In the genomic region with DNA sequence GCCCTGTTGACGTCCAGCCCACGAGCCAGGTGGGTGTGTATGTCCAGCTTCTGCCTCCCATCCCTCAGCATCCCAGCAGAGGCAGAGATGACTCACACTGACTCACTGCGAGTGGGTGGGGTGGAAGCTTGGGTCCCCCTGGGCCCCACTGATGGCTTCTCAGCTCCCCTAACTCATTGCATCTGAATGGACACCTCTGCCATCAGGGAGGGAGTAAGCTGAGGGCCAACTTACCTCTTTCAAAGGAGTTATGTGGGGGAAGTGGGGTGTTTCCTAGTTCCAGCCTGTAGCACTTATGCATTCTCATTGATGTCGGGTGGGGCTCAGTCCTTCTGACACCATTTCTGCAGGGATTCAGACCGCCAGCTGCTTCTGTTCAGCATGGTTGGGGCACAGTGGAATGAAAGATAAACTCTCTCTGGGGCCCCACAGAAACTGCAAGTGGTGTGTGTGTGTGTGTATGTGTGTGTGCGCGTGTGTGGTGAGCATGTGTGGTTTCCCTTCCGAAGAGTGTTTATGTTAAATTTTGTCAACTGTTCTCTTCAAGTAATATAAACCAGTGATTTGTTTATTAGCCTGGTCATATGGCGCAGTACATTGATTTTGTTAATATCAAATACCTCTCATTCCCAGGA, we compare ENCODE assay signal across 27 cellular contexts.
DNase-seq lines count a peak whose midpoint lies in the region; ATAC-seq, FAIRE-seq and TF ChIP-seq lines count a peak whose summit lies in the region.
"Had no signal": no experiment of that assay in that cellular context is flagged by ENCODE, and none has a peak within 500 bp of the region (broad histone marks: within the 10 kb centered on the region; RNA-seq: fewer than 3 reads in every experiment).

No MANE protein-coding gene starts in this region.

- H3K9me3 ChIP-seq in MG63 (peaks cover 2% of the 10 kb centered on the region; the same call in 1 of the 2 replicates), endodermal cell (ENCODE audit: control insufficient read depth, low read length) (peaks cover 11% of the 10 kb centered on the region)
- H3K9me3 ChIP-seq: pancreas had no signal

- no peak overlapping the region for H3K4me3 Mint-ChIP-seq in activated naive CD4-positive, alpha-beta T cell treated with anti-CD3 and anti-CD28 coated beads for 36 hours
- no peak overlapping the region for H3K4me3 Mint-ChIP-seq in activated naive CD4-positive, alpha-beta T cell treated with anti-CD3 and anti-CD28 coated beads, Interleukin-2, amount 10 ng/mL, durations not matched to agents 7 days and 5 days
- H3K4me3 Mint-ChIP-seq in endodermal cell, result no peak overlapping the region
- H3K4me3 Mint-ChIP-seq: activated CD4-positive, alpha-beta memory T cell treated with anti-CD3 and anti-CD28 coated beads for 36 hours; activated T-helper 1 cell treated with anti-CD3 and anti-CD28 coated beads, Interleukin-12 subunit alpha, Interleukin-12 subunit beta, Interleukin-2, Interleukin-4 antibody, amounts not matched to agents 30 ng/mL and 10 ng/mL and 1 ng/mL, durations not matched to agents 14 hours and 24 hours and 36 hours; CD4-positive, alpha-beta T cell; dendritic cell treated with granulocyte-macrophage colony-stimulating factor and Interleukin-4, amounts not matched to agents 40 ng/mL and 50 ng/mL, for 4 days; naive thymus-derived CD4-positive, alpha-beta T cell; T-helper 1 cell treated with Interleukin-12 subunit alpha and Interleukin-12 subunit beta and Interleukin-4 antibody, amounts not matched to agents 30 μg/mL and 1 μg/mL, for 36 hours had no signal

- TF ChIP-seq CTCF in endodermal cell (conservative IDR thresholded peaks at IDR 0.05), result no peak

- H3K27me3 ChIP-seq in MG63, result no peaks in the 10 kb centered on the region
- H3K27me3 ChIP-seq in endodermal cell (ENCODE audit: control insufficient read depth, insufficient read depth, low read length, poor library complexity, severe bottlenecking), result no peaks in the 10 kb centered on the region
- H3K27me3 ChIP-seq: pancreas, sigmoid colon, uterus had no signal

- intact Hi-C loops in activated naive CD4-positive, alpha-beta T cell treated with anti-CD3 and anti-CD28 coated beads for 36 hours (cut with micrococcal nuclease), result no loop called here

- peak; percentile 74 for FAIRE-seq in urothelium cell line (lab: Jason Lieb, UNC)
- FAIRE-seq: HTR-8/SVneo, pancreas had no signal

- H3K36me3 ChIP-seq in MG63, result no peaks in the 10 kb centered on the region
- no peaks in the 10 kb centered on the region for H3K36me3 ChIP-seq in endodermal cell (ENCODE audit: control insufficient read depth, insufficient read depth, low read length)
- H3K36me3 ChIP-seq: pancreas, sigmoid colon, uterus had no signal

- WGBS in endodermal cell (ENCODE audit: insufficient coverage in 1 of 2, insufficient read length in 1 of 2), 2 experiments, result 87 to 89% methylated on average over 5 to 8 of the region's 9 CpGs

- H3K4me1 ChIP-seq in endodermal cell (ENCODE audit: control insufficient read depth, insufficient read depth, low read length), result no peaks in the 10 kb centered on the region
- H3K4me1 ChIP-seq: pancreas, sigmoid colon had no signal

- ATAC-seq in HG03571 (IDR thresholded peaks at IDR 0.05; ENCODE audit: unreplicated experiment) (no peak), GM21367 (IDR thresholded peaks at IDR 0.05; ENCODE audit: unreplicated experiment) (no peak)
- ATAC-seq: naive thymus-derived CD4-positive, alpha-beta T cell had no signal

- no peak overlapping the region for H3K9ac ChIP-seq in endodermal cell (ENCODE audit: extremely low read depth, low read length, poor library complexity, severe bottlenecking)

- H3K4me3 ChIP-seq in MG63 (no peak overlapping the region), endodermal cell (ENCODE audit: low read length) (no peak overlapping the region)
- H3K4me3 ChIP-seq: pancreas, sigmoid colon, uterus had no signal

- H3K27me3 Mint-ChIP-seq in activated naive CD4-positive, alpha-beta T cell treated with anti-CD3 and anti-CD28 coated beads for 36 hours (ENCODE audit: low read depth), result peaks cover 11% of the 10 kb centered on the region
- H3K27me3 Mint-ChIP-seq in activated naive CD4-positive, alpha-beta T cell treated with anti-CD3 and anti-CD28 coated beads, Interleukin-2, amount 10 ng/mL, durations not matched to agents 7 days and 5 days, result peaks cover 13% of the 10 kb centered on the region
- H3K27me3 Mint-ChIP-seq in endodermal cell (ENCODE audit: insufficient read depth), result no peaks in the 10 kb centered on the region
- H3K27me3 Mint-ChIP-seq: CD4-positive, alpha-beta T cell; dendritic cell treated with granulocyte-macrophage colony-stimulating factor and Interleukin-4, amounts not matched to agents 40 ng/mL and 50 ng/mL, for 4 days had no signal

- no peak overlapping the region for H3K27ac ChIP-seq in endodermal cell (ENCODE audit: low read depth, low read length)
- H3K27ac ChIP-seq: pancreas, sigmoid colon, uterus had no signal

- peaks cover 18% of the 10 kb centered on the region for H3K9me3 Mint-ChIP-seq in activated naive CD4-positive, alpha-beta T cell treated with anti-CD3 and anti-CD28 coated beads for 36 hours
- H3K9me3 Mint-ChIP-seq in activated naive CD4-positive, alpha-beta T cell treated with anti-CD3 and anti-CD28 coated beads, Interleukin-2, amount 10 ng/mL, durations not matched to agents 7 days and 5 days, result peaks cover 8% of the 10 kb centered on the region
- H3K9me3 Mint-ChIP-seq in endodermal cell, result peaks cover 16% of the 10 kb centered on the region

- H3K4me1 Mint-ChIP-seq in activated naive CD4-positive, alpha-beta T cell treated with anti-CD3 and anti-CD28 coated beads for 36 hours (ENCODE audit: low read depth), result no peaks in the 10 kb centered on the region
- H3K4me1 Mint-ChIP-seq in activated naive CD4-positive, alpha-beta T cell treated with anti-CD3 and anti-CD28 coated beads, Interleukin-2, amount 10 ng/mL, durations not matched to agents 7 days and 5 days, result no peaks in the 10 kb centered on the region
- peaks cover 2% of the 10 kb centered on the region for H3K4me1 Mint-ChIP-seq in endodermal cell

- H3K27ac Mint-ChIP-seq in activated naive CD4-positive, alpha-beta T cell treated with anti-CD3 and anti-CD28 coated beads for 36 hours, result no peak overlapping the region
- no peak overlapping the region for H3K27ac Mint-ChIP-seq in activated naive CD4-positive, alpha-beta T cell treated with anti-CD3 and anti-CD28 coated beads, Interleukin-2, amount 10 ng/mL, durations not matched to agents 7 days and 5 days
- H3K27ac Mint-ChIP-seq in endodermal cell, result no peak overlapping the region
- H3K27ac Mint-ChIP-seq: activated CD4-positive, alpha-beta memory T cell treated with anti-CD3 and anti-CD28 coated beads for 36 hours; activated T-helper 1 cell treated with anti-CD3 and anti-CD28 coated beads, Interleukin-12 subunit alpha, Interleukin-12 subunit beta, Interleukin-2, Interleukin-4 antibody, amounts not matched to agents 30 ng/mL and 10 ng/mL and 1 ng/mL, durations not matched to agents 14 hours and 24 hours and 36 hours; CD4-positive, alpha-beta T cell; dendritic cell treated with granulocyte-macrophage colony-stimulating factor and Interleukin-4, amounts not matched to agents 40 ng/mL and 50 ng/mL, for 4 days; naive thymus-derived CD4-positive, alpha-beta T cell; T-helper 1 cell treated with Interleukin-12 subunit alpha and Interleukin-12 subunit beta and Interleukin-4 antibody, amounts not matched to agents 30 μg/mL and 1 μg/mL, for 36 hours had no signal

- H3K36me3 Mint-ChIP-seq in activated naive CD4-positive, alpha-beta T cell treated with anti-CD3 and anti-CD28 coated beads for 36 hours (ENCODE audit: low read depth), result no peaks in the 10 kb centered on the region
- H3K36me3 Mint-ChIP-seq in activated naive CD4-positive, alpha-beta T cell treated with anti-CD3 and anti-CD28 coated beads, Interleukin-2, amount 10 ng/mL, durations not matched to agents 7 days and 5 days, result no peaks in the 10 kb centered on the region
- H3K36me3 Mint-ChIP-seq in endodermal cell (ENCODE audit: low read depth), result no peaks in the 10 kb centered on the region
- H3K36me3 Mint-ChIP-seq: activated CD4-positive, alpha-beta memory T cell treated with anti-CD3 and anti-CD28 coated beads for 36 hours had no signal

- CTCF ChIA-PET in activated naive CD4-positive, alpha-beta T cell treated with anti-CD3 and anti-CD28 coated beads for 36 hours (lab: Charles Lee), result no interaction called here
- CTCF ChIA-PET in activated naive CD4-positive, alpha-beta T cell treated with anti-CD3 and anti-CD28 coated beads, Interleukin-2, amount 10 ng/mL, durations not matched to agents 7 days and 5 days (lab: Charles Lee), result no interaction called here

- peak; percentile 8 for DNase-seq in activated naive CD4-positive, alpha-beta T cell treated with anti-CD3 and anti-CD28 coated beads for 36 hours
- DNase-seq in activated naive CD4-positive, alpha-beta T cell treated with anti-CD3 and anti-CD28 coated beads, Interleukin-2, amount 10 ng/mL, durations not matched to agents 7 days and 5 days, result no peak
- DNase-seq in MG63 (peak; percentile 13), endodermal cell (peak; percentile 32), urothelium cell line (ENCODE audit: low spot score) (peak; percentile 81), OCI-M1 (lab: John Stamatoyannopoulos, UW) (no peak)
- DNase-seq: activated CD4-positive, alpha-beta memory T cell treated with anti-CD3 and anti-CD28 coated beads for 36 hours; DMS79; foreskin fibroblast; hypothalamus; Kasumi-1; mammary epithelial cell; naive thymus-derived CD4-positive, alpha-beta T cell; NCI-H1105; NCI-H2107; NCI-H510A treated with DMSO at 0.1 percent for 48 hours; pancreas; sigmoid colon; stimulated activated CD4-positive, alpha-beta T cell treated with anti-CD3 and anti-CD28 coated beads, Interleukin-1b, Interleukin-23, amount 100 ng/mL, for 48 hours; uterus had no signal

Comparison
In these comparisons a context has a peak if more than half of its experiments do, and no peak if none do; other contexts are left out.
1. DNase-seq: peak in activated naive CD4-positive, alpha-beta T cell treated with anti-CD3 and anti-CD28 coated beads for 36 hours (single experiment), MG63 (single experiment), endodermal cell (single experiment) and urothelium cell line (single experiment); none in activated naive CD4-positive, alpha-beta T cell treated with anti-CD3 and anti-CD28 coated beads, Interleukin-2, amount 10 ng/mL, durations not matched to agents 7 days and 5 days (single experiment) and OCI-M1 (single experiment).